1 cellular context compared by ENCODE assay signal in the genomic region with DNA sequence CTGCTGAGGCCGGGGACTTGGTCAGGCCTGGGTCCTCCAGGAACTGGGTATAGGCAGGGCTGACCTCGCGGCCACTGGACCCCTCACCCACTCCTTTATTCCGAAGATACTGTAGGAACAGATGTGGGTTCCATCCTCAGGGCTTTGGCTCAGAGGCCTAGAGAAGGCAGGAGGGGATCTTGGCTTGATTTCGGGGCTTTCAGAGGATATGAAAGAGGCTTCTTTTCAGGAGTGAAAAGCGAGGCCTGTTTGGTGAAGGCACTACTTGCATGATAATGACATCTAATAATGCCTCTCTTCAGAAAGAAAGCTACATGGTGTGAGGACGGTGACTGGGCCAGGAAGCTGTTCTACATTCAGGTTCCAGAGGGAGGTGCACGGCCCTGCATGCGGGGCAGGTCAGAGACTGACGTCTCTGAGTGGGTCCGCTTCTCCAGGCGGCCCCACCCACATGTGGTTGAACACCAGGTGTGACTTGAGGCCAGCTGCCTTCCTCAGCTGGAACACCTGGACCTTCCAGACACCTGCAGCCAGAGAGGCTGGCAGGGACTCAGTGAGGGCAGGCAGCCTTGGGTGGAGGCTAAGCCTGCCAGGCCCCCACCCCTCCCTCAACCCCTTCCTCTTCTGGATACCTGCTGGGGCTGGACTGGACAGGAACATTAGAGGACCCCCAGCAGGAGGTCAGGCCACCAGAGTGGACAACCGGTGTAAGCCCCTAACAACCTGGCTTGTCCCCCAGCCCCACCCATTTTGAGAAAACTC.
TF ChIP-seq lines count a peak whose summit lies in the region.

No MANE protein-coding gene starts in this region.

TF ChIP-seq in HepG2, 621 proteins besides CTCF, POLR2A, EP300 and RAD21:
- TF ChIP-seq MED8 (CRISPR knock-in tag; IDR thresholded peaks at IDR 0.05; ENCODE audit: insufficient replicate concordance) (no peak), ZNF546 (CRISPR knock-in tag; conservative IDR thresholded peaks at IDR 0.05) (no peak), SNRNP70 (IDR thresholded peaks at IDR 0.05; ENCODE audit: low read depth, low read length) (no peak), LRRFIP1 (CRISPR knock-in tag; conservative IDR thresholded peaks at IDR 0.05) (no peak), CAMTA2 (CRISPR knock-in tag; IDR thresholded peaks at IDR 0.05; ENCODE audit: borderline replicate concordance) (no peak), DBP (CRISPR knock-in tag; IDR thresholded peaks at IDR 0.05; ENCODE audit: not compliant biosample characterization) (no peak), ZNF343 (CRISPR knock-in tag; IDR thresholded peaks at IDR 0.05) (no peak), EZH2 (conservative IDR thresholded peaks at IDR 0.05; ENCODE audit: low read depth, low read length) (no peak), KDM2A (CRISPR knock-in tag; IDR thresholded peaks at IDR 0.05; ENCODE audit: borderline replicate concordance, low read depth) (no peak), ARNT (IDR thresholded peaks at IDR 0.05) (no peak), ZNF382 (CRISPR knock-in tag; IDR thresholded peaks at IDR 0.05; ENCODE audit: borderline replicate concordance) (no peak)
- TF ChIP-seq, protein P1, sequence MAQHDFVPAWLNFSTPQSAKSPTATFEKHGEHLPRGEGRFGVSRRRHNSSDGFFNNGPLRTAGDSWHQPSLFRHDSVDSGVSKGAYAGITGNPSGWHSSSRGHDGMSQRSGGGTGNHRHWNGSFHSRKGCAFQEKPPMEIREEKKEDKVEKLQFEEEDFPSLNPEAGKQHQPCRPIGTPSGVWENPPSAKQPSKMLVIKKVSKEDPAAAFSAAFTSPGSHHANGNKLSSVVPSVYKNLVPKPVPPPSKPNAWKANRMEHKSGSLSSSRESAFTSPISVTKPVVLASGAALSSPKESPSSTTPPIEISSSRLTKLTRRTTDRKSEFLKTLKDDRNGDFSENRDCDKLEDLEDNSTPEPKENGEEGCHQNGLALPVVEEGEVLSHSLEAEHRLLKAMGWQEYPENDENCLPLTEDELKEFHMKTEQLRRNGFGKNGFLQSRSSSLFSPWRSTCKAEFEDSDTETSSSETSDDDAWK (CRISPR knock-in tag; IDR thresholded peaks at IDR 0.05): no peak
- TF ChIP-seq, protein P2, sequence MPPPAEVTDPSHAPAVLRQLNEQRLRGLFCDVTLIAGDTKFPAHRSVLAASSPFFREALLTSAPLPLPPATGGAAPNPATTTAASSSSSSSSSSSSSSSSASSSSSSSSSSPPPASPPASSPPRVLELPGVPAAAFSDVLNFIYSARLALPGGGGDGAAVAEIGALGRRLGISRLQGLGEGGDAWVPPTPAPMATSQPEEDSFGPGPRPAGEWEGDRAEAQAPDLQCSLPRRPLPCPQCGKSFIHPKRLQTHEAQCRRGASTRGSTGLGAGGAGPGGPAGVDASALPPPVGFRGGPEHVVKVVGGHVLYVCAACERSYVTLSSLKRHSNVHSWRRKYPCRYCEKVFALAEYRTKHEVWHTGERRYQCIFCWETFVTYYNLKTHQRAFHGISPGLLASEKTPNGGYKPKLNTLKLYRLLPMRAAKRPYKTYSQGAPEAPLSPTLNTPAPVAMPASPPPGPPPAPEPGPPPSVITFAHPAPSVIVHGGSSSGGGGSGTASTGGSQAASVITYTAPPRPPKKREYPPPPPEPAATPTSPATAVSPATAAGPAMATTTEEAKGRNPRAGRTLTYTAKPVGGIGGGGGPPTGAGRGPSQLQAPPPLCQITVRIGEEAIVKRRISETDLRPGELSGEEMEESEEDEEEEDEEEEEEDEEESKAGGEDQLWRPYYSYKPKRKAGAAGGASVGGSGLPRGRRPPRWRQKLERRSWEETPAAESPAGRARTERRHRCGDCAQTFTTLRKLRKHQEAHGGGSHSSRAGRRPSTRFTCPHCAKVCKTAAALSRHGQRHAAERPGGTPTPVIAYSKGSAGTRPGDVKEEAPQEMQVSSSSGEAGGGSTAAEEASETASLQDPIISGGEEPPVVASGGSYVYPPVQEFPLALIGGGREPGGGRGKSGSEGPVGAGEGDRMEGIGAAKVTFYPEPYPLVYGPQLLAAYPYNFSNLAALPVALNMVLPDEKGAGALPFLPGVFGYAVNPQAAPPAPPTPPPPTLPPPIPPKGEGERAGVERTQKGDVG (CRISPR knock-in tag; IDR thresholded peaks at IDR 0.05; ENCODE audit: borderline replicate concordance): no peak
- TF ChIP-seq, protein P3, sequence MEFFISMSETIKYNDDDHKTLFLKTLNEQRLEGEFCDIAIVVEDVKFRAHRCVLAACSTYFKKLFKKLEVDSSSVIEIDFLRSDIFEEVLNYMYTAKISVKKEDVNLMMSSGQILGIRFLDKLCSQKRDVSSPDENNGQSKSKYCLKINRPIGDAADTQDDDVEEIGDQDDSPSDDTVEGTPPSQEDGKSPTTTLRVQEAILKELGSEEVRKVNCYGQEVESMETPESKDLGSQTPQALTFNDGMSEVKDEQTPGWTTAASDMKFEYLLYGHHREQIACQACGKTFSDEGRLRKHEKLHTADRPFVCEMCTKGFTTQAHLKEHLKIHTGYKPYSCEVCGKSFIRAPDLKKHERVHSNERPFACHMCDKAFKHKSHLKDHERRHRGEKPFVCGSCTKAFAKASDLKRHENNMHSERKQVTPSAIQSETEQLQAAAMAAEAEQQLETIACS (CRISPR knock-in tag; IDR thresholded peaks at IDR 0.05): no peak
